Comparison of ENCODE assay signal across 8 cellular contexts in genomic region chr2:130372055-130372832, GRCh38. TPM values are rescaled to one million over a fixed set of nuclear protein-coding genes. Genes with fewer than 3 reads are reported as not detected.
DNase-seq lines count a peak whose midpoint lies in the region; ATAC-seq and TF ChIP-seq lines count a peak whose summit lies in the region.

No MANE protein-coding gene starts in this region.

- H3K4me1 ChIP-seq in HUES48 (ENCODE audit: control insufficient read depth, insufficient read depth, low read length): peaks cover 18% of the 10 kb centered on the region
- H3K4me1 ChIP-seq in testis: peaks cover 7% of the 10 kb centered on the region

- 1% methylated on average over 14 to 76 of the region's 81 CpGs for WGBS in testis, 2 donors

- H3K36me3 ChIP-seq in HUES48 (ENCODE audit: control insufficient read depth, insufficient read depth, low read length) (no peaks in the 10 kb centered on the region), testis (ENCODE audit: low read depth, missing control alignments) (no peaks in the 10 kb centered on the region)

- H3K27me3 ChIP-seq in HUES48 (ENCODE audit: control insufficient read depth, insufficient read depth, low read length) (0 out of 2 replicates have a peak, but pooled peaks cover 3% of the 10 kb centered on the region), testis (no peaks in the 10 kb centered on the region)

- TF ChIP-seq CTCF in testis (IDR thresholded peaks at IDR 0.05): peak; percentile 84 to 92 (median 88)

- H3K4me3 ChIP-seq in HUES48 (ENCODE audit: low read depth, low read length) (peak overlapping the region; percentile 88), testis (peak overlapping the region; percentile 83 to 90)

- DNase-seq in DMS79 treated with DMSO at 0.1 percent for 48 hours (lab: John Stamatoyannopoulos, UW) (peak; percentile 58), SHP77 (lab: John Stamatoyannopoulos, UW) (peak; percentile 79 to 85), germinal center (ENCODE audit: low spot score) (peak; percentile 81), occipital lobe (lab: John Stamatoyannopoulos, UW) (peak; percentile 68), testis (peak; percentile 90)
- peak; percentile 72 for DNase-seq in activated naive CD4-positive, alpha-beta T cell treated with Interleukin-2 at 50 U/mL for 16 hours

- H3K9ac ChIP-seq in HUES48 (ENCODE audit: low read depth, low read length): peak overlapping the region; percentile 41

- no peaks in the 10 kb centered on the region for H3K9me3 ChIP-seq in HUES48 (ENCODE audit: control insufficient read depth, insufficient read depth, low read length)
- H3K9me3 ChIP-seq in testis: no peaks in the 10 kb centered on the region

- no peak for TF ChIP-seq POLR2A in testis (IDR thresholded peaks at IDR 0.05)

- H3K27ac ChIP-seq in HUES48 (ENCODE audit: low read depth, low read length) (no peak overlapping the region), testis (peak overlapping the region; percentile 27 to 83)

- peak; percentile 68 for ATAC-seq in GM21447 (IDR thresholded peaks at IDR 0.05; ENCODE audit: unreplicated experiment)

- intact Hi-C loops in testis (cut with DNase I; ENCODE audit: low total_unique reads): no loop called here

RNA-seq across cellular contexts. Expression of gene PTPN18, which starts 16.4 kb away (rescaled TPM):
- total RNA-seq in occipital lobe (16.7 TPM), testis (10 to 100 TPM; 23.4 to 33.0 TPM)
- polyA plus RNA-seq in testis (ENCODE audit: insufficient read depth, low read depth, low replicate concordance): 23.3 TPM

RNA-seq across cellular contexts. Expression of gene IMP4, which starts 29.5 kb away (rescaled TPM):
- total RNA-seq in occipital lobe (36.7 TPM), testis (100 to 1,000 TPM; 103 to 109 TPM)
- 57.1 TPM for polyA plus RNA-seq in testis (ENCODE audit: insufficient read depth, low read depth, low replicate concordance)
